ENCODE assay signal across 27 cellular contexts in the genomic region with DNA sequence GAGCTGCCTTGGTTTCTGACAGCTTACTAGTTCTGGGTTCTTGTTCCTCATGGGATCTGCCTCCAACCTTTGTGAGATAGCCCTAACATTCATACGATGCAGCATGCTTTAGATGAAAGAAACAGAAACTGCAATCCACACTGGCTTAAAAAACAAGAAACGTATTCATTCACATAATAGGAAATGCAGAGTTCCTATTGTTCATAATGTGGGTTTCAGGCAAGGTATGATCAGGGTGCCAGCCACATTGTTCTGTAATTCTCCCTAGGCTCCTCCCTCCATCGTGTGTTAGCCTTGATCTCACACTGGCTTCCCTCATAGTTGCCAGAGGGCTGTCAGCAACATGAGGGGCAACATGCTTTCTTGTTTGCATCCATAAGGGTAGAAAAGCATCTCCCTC. TPM values are rescaled to one million over a fixed set of nuclear protein-coding genes. Genes with fewer than 3 reads are reported as not detected.
"Had no signal": no experiment of that assay in that cellular context is flagged by ENCODE, and none has a peak within 500 bp of the region (broad histone marks: within the 10 kb centered on the region; RNA-seq: fewer than 3 reads in every experiment).

No MANE protein-coding gene starts in this region.

- H3K4me3 ChIP-seq: body of pancreas, breast epithelium, MG63, PC-9 had no signal

- ATAC-seq: activated CD4-positive, alpha-beta T cell treated with anti-CD3 and anti-CD28 coated beads for 36 hours; activated CD4-positive, CD25-positive, alpha-beta regulatory T cell treated with anti-CD3 and anti-CD28 coated beads, Interleukin-2, amount 50 U/mL, for 24 hours; activated CD8-positive, alpha-beta T cell treated with anti-CD3 and anti-CD28 coated beads, Interleukin-2, amount 10 ng/mL, durations not matched to agents 7 days and 5 days; body of pancreas had no signal

- DNase-seq: activated CD4-positive, alpha-beta T cell treated with anti-CD3 and anti-CD28 coated beads for 36 hours; activated CD4-positive, alpha-beta T cell treated with anti-CD3 and anti-CD28 coated beads, Interleukin-2, amount 10 ng/mL, durations not matched to agents 7 days and 5 days; activated CD4-positive, alpha-beta T cell treated with anti-CD3 and anti-CD28 coated beads, Interleukin-2, amount 50 U/mL, for 48 hours; activated CD8-positive, alpha-beta T cell treated with anti-CD3 and anti-CD28 coated beads, Interleukin-2, amount 10 ng/mL, durations not matched to agents 7 days and 5 days; activated gamma-delta T cell; activated naive CD4-positive, alpha-beta T cell treated with Interleukin-2 at 50 U/mL for 16 hours; activated naive CD8-positive, alpha-beta T cell treated with anti-CD3 and anti-CD28 coated beads, Interleukin-2, amount 10 ng/mL, durations not matched to agents 7 days and 5 days; activated T-cell treated with anti-CD3 and anti-CD28 coated beads, Interleukin-2, amount 50 U/mL, for 24 hours; Kasumi-1; NCI-H1048; NCI-H1436 treated with DMSO at 0.1 percent for 48 hours; NCI-H2029; NCI-H345; NCI-H524 treated with DMSO at 0.1 percent for 48 hours; SIG-M5 had no signal

- H3K9me3 ChIP-seq: body of pancreas, breast epithelium, MG63 had no signal

- H3K27ac ChIP-seq: body of pancreas, breast epithelium, PC-9 had no signal

- H3K27me3 ChIP-seq: MG63 had no signal

- H3K36me3 ChIP-seq: breast epithelium, MG63 had no signal

- H2AFZ ChIP-seq: PC-9 had no signal

RNA-seq across cellular contexts. Expression of a gene that starts 2.7 kb away (rescaled TPM):
- total RNA-seq: activated CD4-positive, alpha-beta T cell treated with anti-CD3 and anti-CD28 coated beads for 36 hours; activated CD4-positive, alpha-beta T cell treated with anti-CD3 and anti-CD28 coated beads, Interleukin-2, amount 10 ng/mL, durations not matched to agents 7 days and 5 days; activated CD8-positive, alpha-beta T cell treated with anti-CD3 and anti-CD28 coated beads, Interleukin-2, amount 10 ng/mL, durations not matched to agents 7 days and 5 days; activated naive CD8-positive, alpha-beta T cell treated with anti-CD3 and anti-CD28 coated beads, Interleukin-2, amount 10 ng/mL, durations not matched to agents 7 days and 5 days; activated T-helper 2 cell treated with anti-CD3 and anti-CD28 coated beads, Interferon-gamma antibody, Interleukin-2, Interleukin-4, amounts not matched to agents 10 μg/mL and 5 μg/mL and 100 μg/mL, durations not matched to agents 14 hours and 24 hours and 36 hours; body of pancreas; breast epithelium; NCI-H460; OCI-LY7; PC-9; Right ventricle myocardium inferior; SK-MEL-5; T-helper 1 cell treated with Interleukin-12 subunit alpha and Interleukin-12 subunit beta and Interleukin-4 antibody, amounts not matched to agents 30 ng/mL and 1 ng/mL, for 36 hours; T-helper 2 cell treated with Interferon-gamma antibody and Interleukin-4, amounts not matched to agents 100 ng/mL and 5 ng/mL, for 36 hours had no signal
